In genomic region chr2:230827774-230828271, GRCh38 we compare ENCODE assay signal across 11 cellular contexts. TPM values are rescaled to one million over a fixed set of nuclear protein-coding genes. Genes with fewer than 3 reads are reported as not detected.
DNase-seq lines count a peak whose midpoint lies in the region; ATAC-seq, FAIRE-seq and TF ChIP-seq lines count a peak whose summit lies in the region.
"Had no signal": no experiment of that assay in that cellular context is flagged by ENCODE, and none has a peak within 500 bp of the region (broad histone marks: within the 10 kb centered on the region; RNA-seq: fewer than 3 reads in every experiment).

No MANE protein-coding gene starts in this region.

- WGBS in pancreas, 2 donors, result 28 to 30% methylated on average over 36 of the region's 36 CpGs

- H3K27me3 ChIP-seq in HUES6 (ENCODE audit: control insufficient read depth, insufficient read depth, low read length) (peaks cover 3% of the 10 kb centered on the region; the same call in 1 of the 2 replicates), pancreas (peaks cover 0 to 4% (median 0%) of the 10 kb centered on the region in 4 donors)

- TF ChIP-seq POLR2A in H54 (IDR thresholded peaks at IDR 0.05; ENCODE audit: low read depth, low read length), result no peak

- FAIRE-seq in pancreas (lab: Jason Lieb, UNC) (no peak), H54 (lab: Jason Lieb, UNC) (no peak)

- H3K36me3 ChIP-seq in HUES6 (ENCODE audit: control insufficient read depth, insufficient read depth, low read length), result no peaks in the 10 kb centered on the region
- no peaks in the 10 kb centered on the region for H3K36me3 ChIP-seq in pancreas

- H3K4me3 ChIP-seq in HUES6 (ENCODE audit: low read depth, low read length) (peak overlapping the region; percentile 44; the same call in 1 of the 2 replicates), epithelial cell of proximal tubule (ENCODE audit: low read depth, low read length) (peak overlapping the region; percentile 31), skin epidermis (peak overlapping the region; percentile 10 to 45 (median 25)), pancreas (peak overlapping the region in 2 of 4 donors; percentile 22 to 32)

- ATAC-seq in GM19351 (IDR thresholded peaks at IDR 0.05; ENCODE audit: unreplicated experiment), result peak; percentile 17
- ATAC-seq in pancreas, result no peak
- ATAC-seq: SK-N-SH treated with all-trans-retinoic acid at 6 μM for 48 hours had no signal

- no peak overlapping the region for H3K9ac ChIP-seq in HUES6 (ENCODE audit: low read length)

- H3K9me3 ChIP-seq in HUES6 (ENCODE audit: control insufficient read depth, insufficient read depth, low read depth, low read length) (no peaks in the 10 kb centered on the region), pancreas (no peaks in the 10 kb centered on the region)

- no peak for TF ChIP-seq CTCF in epithelial cell of proximal tubule (conservative IDR thresholded peaks at IDR 0.05; ENCODE audit: low read depth, low read length)
- no peak for TF ChIP-seq CTCF in pancreas (IDR thresholded peaks at IDR 0.05)

- H3K27ac ChIP-seq in HUES6 (ENCODE audit: low read depth, low read length) (no peak overlapping the region), skin epidermis (peak overlapping the region in 1 of 21 experiments; percentile 12), pancreas (no peak overlapping the region)

- H3K4me1 ChIP-seq in HUES6 (ENCODE audit: control insufficient read depth, insufficient read depth, low read length) (no peaks in the 10 kb centered on the region), pancreas (no peaks in the 10 kb centered on the region)

- DNase-seq in epithelial cell of proximal tubule (ENCODE audit: low read depth) (no peak), pancreas (no peak), COLO668 (lab: John Stamatoyannopoulos, UW; ENCODE audit: unreplicated experiment) (no peak), H54 (ENCODE audit: insufficient read length, low spot score) (no peak)
- DNase-seq in activated effector memory CD4-positive, alpha-beta T cell treated with anti-CD3 and anti-CD28 coated beads, Interleukin-2, amount 50 U/mL, for 16 hours, result no peak
- DNase-seq: activated CD8-positive, alpha-beta memory T cell treated with anti-CD3 and anti-CD28 coated beads, Interleukin-2, amount 50 U/mL, for 4 hours; NCI-H524 treated with DMSO at 0.1 percent for 48 hours had no signal

- intact Hi-C loops in pancreas (cut with DNase I), result loop anchor here in 2 of 3 donors (5.0 kb wide), 2 partner anchors 159 to 164 kb away; no protein-coding TSS in a partner anchor

RNA-seq across cellular contexts. Expression of gene ITM2C, which starts 36.9 kb away (rescaled TPM):
- total RNA-seq in epithelial cell of proximal tubule (120 and 169 TPM in 2 replicates), pancreas (10 to 100 TPM; 26.2 to 68.7 (median 40.3) TPM)
- 10 to 100 TPM; 39.0 to 96.3 TPM for polyA plus RNA-seq in pancreas
